Comparison of ENCODE assay signal across 1 cellular context in the genomic region with DNA sequence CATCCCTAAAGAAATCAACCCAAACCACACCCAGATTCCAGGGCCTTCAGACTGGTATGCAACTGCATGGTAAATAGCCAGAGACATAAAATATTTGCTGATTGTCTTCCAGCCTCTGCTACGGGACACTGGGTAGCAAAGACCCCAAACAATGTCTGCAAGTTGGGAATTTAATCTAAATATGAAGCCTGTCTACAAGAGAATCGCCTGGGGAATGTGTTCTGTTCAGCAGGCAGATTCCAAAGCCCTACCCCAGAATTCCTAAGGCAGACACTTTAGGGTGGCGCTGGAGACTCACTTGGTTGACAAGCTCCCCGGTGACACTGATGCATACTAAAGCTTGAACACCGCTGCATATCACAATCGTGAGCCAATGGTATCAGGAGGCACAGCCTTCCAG.
TF ChIP-seq lines count a peak whose summit lies in the region.

No MANE protein-coding gene starts in this region.

TF ChIP-seq in GM23338, 12 proteins besides CTCF, POLR2A, EP300 and RAD21 (continued from another document):
- TF ChIP-seq, protein P1, sequence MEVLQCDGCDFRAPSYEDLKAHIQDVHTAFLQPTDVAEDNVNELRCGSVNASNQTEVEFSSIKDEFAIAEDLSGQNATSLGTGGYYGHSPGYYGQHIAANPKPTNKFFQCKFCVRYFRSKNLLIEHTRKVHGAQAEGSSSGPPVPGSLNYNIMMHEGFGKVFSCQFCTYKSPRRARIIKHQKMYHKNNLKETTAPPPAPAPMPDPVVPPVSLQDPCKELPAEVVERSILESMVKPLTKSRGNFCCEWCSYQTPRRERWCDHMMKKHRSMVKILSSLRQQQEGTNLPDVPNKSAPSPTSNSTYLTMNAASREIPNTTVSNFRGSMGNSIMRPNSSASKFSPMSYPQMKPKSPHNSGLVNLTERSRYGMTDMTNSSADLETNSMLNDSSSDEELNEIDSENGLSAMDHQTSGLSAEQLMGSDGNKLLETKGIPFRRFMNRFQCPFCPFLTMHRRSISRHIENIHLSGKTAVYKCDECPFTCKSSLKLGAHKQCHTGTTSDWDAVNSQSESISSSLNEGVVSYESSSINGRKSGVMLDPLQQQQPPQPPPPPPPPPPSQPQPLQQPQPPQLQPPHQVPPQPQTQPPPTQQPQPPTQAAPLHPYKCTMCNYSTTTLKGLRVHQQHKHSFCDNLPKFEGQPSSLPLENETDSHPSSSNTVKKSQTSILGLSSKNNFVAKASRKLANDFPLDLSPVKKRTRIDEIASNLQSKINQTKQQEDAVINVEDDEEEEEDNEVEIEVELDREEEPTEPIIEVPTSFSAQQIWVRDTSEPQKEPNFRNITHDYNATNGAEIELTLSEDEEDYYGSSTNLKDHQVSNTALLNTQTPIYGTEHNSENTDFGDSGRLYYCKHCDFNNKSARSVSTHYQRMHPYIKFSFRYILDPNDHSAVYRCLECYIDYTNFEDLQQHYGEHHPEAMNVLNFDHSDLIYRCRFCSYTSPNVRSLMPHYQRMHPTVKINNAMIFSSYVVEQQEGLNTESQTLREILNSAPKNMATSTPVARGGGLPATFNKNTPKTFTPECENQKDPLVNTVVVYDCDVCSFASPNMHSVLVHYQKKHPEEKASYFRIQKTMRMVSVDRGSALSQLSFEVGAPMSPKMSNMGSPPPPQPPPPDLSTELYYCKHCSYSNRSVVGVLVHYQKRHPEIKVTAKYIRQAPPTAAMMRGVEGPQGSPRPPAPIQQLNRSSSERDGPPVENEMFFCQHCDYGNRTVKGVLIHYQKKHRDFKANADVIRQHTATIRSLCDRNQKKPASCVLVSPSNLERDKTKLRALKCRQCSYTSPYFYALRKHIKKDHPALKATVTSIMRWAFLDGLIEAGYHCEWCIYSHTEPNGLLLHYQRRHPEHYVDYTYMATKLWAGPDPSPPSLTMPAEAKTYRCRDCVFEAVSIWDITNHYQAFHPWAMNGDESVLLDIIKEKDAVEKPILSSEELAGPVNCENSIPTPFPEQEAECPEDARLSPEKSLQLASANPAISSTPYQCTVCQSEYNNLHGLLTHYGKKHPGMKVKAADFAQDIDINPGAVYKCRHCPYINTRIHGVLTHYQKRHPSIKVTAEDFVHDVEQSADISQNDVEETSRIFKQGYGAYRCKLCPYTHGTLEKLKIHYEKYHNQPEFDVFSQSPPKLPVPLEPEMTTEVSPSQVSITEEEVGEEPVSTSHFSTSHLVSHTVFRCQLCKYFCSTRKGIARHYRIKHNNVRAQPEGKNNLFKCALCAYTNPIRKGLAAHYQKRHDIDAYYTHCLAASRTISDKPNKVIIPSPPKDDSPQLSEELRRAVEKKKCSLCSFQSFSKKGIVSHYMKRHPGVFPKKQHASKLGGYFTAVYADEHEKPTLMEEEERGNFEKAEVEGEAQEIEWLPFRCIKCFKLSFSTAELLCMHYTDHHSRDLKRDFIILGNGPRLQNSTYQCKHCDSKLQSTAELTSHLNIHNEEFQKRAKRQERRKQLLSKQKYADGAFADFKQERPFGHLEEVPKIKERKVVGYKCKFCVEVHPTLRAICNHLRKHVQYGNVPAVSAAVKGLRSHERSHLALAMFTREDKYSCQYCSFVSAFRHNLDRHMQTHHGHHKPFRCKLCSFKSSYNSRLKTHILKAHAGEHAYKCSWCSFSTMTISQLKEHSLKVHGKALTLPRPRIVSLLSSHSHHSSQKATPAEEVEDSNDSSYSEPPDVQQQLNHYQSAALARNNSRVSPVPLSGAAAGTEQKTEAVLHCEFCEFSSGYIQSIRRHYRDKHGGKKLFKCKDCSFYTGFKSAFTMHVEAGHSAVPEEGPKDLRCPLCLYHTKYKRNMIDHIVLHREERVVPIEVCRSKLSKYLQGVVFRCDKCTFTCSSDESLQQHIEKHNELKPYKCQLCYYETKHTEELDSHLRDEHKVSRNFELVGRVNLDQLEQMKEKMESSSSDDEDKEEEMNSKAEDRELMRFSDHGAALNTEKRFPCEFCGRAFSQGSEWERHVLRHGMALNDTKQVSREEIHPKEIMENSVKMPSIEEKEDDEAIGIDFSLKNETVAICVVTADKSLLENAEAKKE (CRISPR knock-in tag; IDR thresholded peaks at IDR 0.05) = no peak
- TF ChIP-seq ZNF331 (CRISPR knock-in tag; IDR thresholded peaks at IDR 0.05; ENCODE audit: low read depth) (no peak), POLR2AphosphoS5 (IDR thresholded peaks at IDR 0.05; ENCODE audit: low read depth) (no peak), JUNB (IDR thresholded peaks at IDR 0.05; ENCODE audit: unreplicated experiment) (no peak), EZH2phosphoT487 (IDR thresholded peaks at IDR 0.05; ENCODE audit: unreplicated experiment) (no peak), STAT1 (IDR thresholded peaks at IDR 0.05; ENCODE audit: unreplicated experiment) (no peak), ZNF114 (CRISPR knock-in tag; IDR thresholded peaks at IDR 0.05) (no peak)
- TF ChIP-seq, protein P2, sequence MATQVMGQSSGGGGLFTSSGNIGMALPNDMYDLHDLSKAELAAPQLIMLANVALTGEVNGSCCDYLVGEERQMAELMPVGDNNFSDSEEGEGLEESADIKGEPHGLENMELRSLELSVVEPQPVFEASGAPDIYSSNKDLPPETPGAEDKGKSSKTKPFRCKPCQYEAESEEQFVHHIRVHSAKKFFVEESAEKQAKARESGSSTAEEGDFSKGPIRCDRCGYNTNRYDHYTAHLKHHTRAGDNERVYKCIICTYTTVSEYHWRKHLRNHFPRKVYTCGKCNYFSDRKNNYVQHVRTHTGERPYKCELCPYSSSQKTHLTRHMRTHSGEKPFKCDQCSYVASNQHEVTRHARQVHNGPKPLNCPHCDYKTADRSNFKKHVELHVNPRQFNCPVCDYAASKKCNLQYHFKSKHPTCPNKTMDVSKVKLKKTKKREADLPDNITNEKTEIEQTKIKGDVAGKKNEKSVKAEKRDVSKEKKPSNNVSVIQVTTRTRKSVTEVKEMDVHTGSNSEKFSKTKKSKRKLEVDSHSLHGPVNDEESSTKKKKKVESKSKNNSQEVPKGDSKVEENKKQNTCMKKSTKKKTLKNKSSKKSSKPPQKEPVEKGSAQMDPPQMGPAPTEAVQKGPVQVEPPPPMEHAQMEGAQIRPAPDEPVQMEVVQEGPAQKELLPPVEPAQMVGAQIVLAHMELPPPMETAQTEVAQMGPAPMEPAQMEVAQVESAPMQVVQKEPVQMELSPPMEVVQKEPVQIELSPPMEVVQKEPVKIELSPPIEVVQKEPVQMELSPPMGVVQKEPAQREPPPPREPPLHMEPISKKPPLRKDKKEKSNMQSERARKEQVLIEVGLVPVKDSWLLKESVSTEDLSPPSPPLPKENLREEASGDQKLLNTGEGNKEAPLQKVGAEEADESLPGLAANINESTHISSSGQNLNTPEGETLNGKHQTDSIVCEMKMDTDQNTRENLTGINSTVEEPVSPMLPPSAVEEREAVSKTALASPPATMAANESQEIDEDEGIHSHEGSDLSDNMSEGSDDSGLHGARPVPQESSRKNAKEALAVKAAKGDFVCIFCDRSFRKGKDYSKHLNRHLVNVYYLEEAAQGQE (IDR thresholded peaks at IDR 0.05; ENCODE audit: unreplicated experiment) = no peak
